ENCODE assay signal across 7 cellular contexts in the genomic region with DNA sequence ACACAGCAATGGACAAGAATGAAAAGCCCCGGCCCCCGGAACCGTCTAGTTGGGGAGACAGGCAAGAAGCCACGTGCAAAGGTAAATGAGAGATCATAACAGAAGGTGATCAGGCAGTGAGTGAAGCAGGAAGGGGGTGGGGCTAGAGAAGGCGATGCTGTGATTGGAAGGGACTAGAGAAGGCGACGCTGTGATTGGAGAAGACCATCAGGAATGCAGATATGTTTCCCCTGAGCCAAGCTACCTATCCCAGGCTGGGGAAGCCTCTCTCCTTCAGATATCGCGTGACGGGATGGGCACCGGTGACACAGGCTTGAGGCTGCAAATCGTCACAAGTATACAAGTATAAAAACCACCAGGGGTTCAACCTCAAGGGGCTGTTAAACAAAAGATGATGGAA. TPM values are rescaled to one million over a fixed set of nuclear protein-coding genes. Genes with fewer than 3 reads are reported as not detected.
DNase-seq lines count a peak whose midpoint lies in the region; ATAC-seq lines count a peak whose summit lies in the region.

No MANE protein-coding gene starts in this region.

- DNase-seq in HT-29 (ENCODE audit: low spot score), result peak; percentile 34
- DNase-seq in RKO (ENCODE audit: low spot score), result peak; percentile 20
- DNase-seq in cerebellum (ENCODE audit: low spot score), result peak; percentile 92
- peak; percentile 37 to 52 for DNase-seq in stimulated activated CD4-positive, alpha-beta T cell treated with anti-CD3 and anti-CD28 coated beads, Interleukin-2, amount 100 ng/mL, for 24 hours
- DNase-seq in NCI-H2227 treated with DMSO at 0.1 percent for 48 hours (lab: John Stamatoyannopoulos, UW), result no peak

- no peak for ATAC-seq in GM19328 (IDR thresholded peaks at IDR 0.05; ENCODE audit: unreplicated experiment)
- ATAC-seq in GM18502 (IDR thresholded peaks at IDR 0.05; ENCODE audit: poor library complexity, unreplicated experiment), result no peak

RNA-seq across cellular contexts. Expression of gene DCAF15, which starts 21.8 kb away (rescaled TPM):
- 46.6 and 47.2 TPM in 2 replicates for total RNA-seq in HT-29 (2014; rRNA removed; shearing (Covaris generic))
- total RNA-seq in cerebellum, result 11.6 TPM

RNA-seq across cellular contexts. Expression of gene RFX1, which starts 32.0 kb away (rescaled TPM):
- 6.0 and 6.2 TPM in 2 replicates for total RNA-seq in HT-29 (2014; rRNA removed; shearing (Covaris generic))
- 3.4 TPM for total RNA-seq in cerebellum

RNA-seq across cellular contexts. Expression of gene PODNL1, which starts 35.9 kb away (rescaled TPM):
- total RNA-seq in HT-29 (2014; rRNA removed; shearing (Covaris generic)), result 0.34 and 1.1 TPM in 2 replicates
- total RNA-seq in cerebellum, result 0.45 TPM

RNA-seq across cellular contexts. Expression of gene RLN3, which starts 53.9 kb away (rescaled TPM):
- not detected in 2 replicates for total RNA-seq in HT-29 (2014; rRNA removed; shearing (Covaris generic))
- total RNA-seq in cerebellum, result not detected

RNA-seq across cellular contexts. Expression of gene IL27RA, which starts 57.5 kb away (rescaled TPM):
- total RNA-seq in HT-29 (2014; rRNA removed; shearing (Covaris generic)), result 0.10 TPM in 1 of 2 replicates, not detected in the other
- 1.1 TPM for total RNA-seq in cerebellum
